Comparison of ENCODE assay signal across 26 cellular contexts in the genomic region with DNA sequence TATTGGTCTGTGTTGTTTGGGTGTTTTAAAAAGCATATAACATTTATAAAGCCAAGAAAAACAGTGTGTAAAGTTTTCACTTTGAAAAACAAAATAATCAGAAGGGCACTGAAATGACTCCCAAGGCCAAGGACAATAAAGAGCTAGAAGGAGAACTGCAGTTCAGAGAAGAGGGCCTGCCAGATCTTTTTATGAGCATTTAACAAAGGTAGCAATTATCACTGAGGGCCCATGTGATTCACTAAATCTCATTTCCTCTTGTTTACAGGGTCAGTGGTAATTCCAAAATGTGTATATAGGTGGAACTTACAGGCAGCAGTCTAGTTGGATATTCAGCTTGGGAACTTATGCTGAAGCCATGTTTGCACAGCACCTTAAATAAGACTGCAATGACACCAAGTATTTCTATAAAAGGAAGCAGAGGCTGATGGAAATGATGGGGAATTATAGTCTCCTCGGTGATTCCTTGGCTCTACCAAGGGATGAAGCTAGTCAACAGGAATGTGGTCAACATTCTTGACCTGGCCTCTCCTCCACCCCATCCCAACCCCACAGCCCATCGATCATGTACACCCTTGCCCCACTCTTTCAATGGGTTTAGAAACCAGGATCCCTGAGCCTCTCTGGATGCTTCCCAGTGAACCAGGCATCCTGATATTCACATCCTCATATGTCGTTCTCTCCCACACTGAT. TPM values are rescaled to one million over a fixed set of nuclear protein-coding genes. Genes with fewer than 3 reads are reported as not detected.
DNase-seq lines count a peak whose midpoint lies in the region; ATAC-seq and TF ChIP-seq lines count a peak whose summit lies in the region.
"Had no signal": no experiment of that assay in that cellular context is flagged by ENCODE, and none has a peak within 500 bp of the region (broad histone marks: within the 10 kb centered on the region; RNA-seq: fewer than 3 reads in every experiment).

No MANE protein-coding gene starts in this region.

- POLR2A ChIA-PET in PC-3 (lab: Charles Lee; ENCODE audit: unreplicated experiment): no interaction called here

- H3K9me3 ChIP-seq in PC-3 (ENCODE audit: low read length) (no peaks in the 10 kb centered on the region), sigmoid colon (no peaks in the 10 kb centered on the region), aorta (ENCODE audit: control insufficient read depth, low read length) (no peaks in the 10 kb centered on the region)
- H3K9me3 ChIP-seq: breast epithelium, spleen, vagina had no signal

- H4K20me1 ChIP-seq in PC-3 (ENCODE audit: low read length): no peaks in the 10 kb centered on the region

- H3K27me3 ChIP-seq in PC-3 (ENCODE audit: low read length) (no peaks in the 10 kb centered on the region), sigmoid colon (no peaks in the 10 kb centered on the region), aorta (ENCODE audit: control insufficient read depth in 1 of 2, insufficient read depth in 2 of 2, low read length in 1 of 2) (no peaks in the 10 kb centered on the region)
- H3K27me3 ChIP-seq: breast epithelium, spleen, vagina had no signal

- H3K27ac ChIP-seq in PC-3 (ENCODE audit: low read length) (no peak overlapping the region), sigmoid colon (no peak overlapping the region), aorta (ENCODE audit: low read depth in 1 of 2, low read length in 2 of 2) (peak overlapping the region in 1 of 2 donors; percentile 4)
- H3K27ac ChIP-seq: breast epithelium, spleen, vagina had no signal

- TF ChIP-seq CTCF in HFFc6 (IDR thresholded peaks at IDR 0.05) (no peak), PC-3 (conservative IDR thresholded peaks at IDR 0.05; ENCODE audit: low read depth, low read length) (no peak), sigmoid colon (IDR thresholded peaks at IDR 0.05) (no peak)

- peak; percentile 73 for ATAC-seq in PC-3
- ATAC-seq in aorta (ENCODE audit: low FRiP score): no peak
- ATAC-seq in HG02642 (IDR thresholded peaks at IDR 0.05; ENCODE audit: poor library complexity, unreplicated experiment): no peak
- ATAC-seq: activated CD4-positive, alpha-beta T cell treated with anti-CD3 and anti-CD28 coated beads for 36 hours; activated CD8-positive, alpha-beta T cell treated with anti-CD3 and anti-CD28 coated beads, Interleukin-2, amount 10 ng/mL, durations not matched to agents 7 days and 5 days; activated T-helper 17 cell treated with anti-CD3 and anti-CD28 coated beads, Interleukin-2, amount 50 U/mL, for 72 hours; right cardiac atrium had no signal

- H3K9me3 Mint-ChIP-seq in HFFc6: no peaks in the 10 kb centered on the region
- H3K9me3 Mint-ChIP-seq: activated naive CD4-positive, alpha-beta T cell treated with anti-CD3 and anti-CD28 coated beads, Interleukin-2, amount 10 ng/mL, durations not matched to agents 7 days and 5 days; activated T-helper 17 cell treated with anti-CD3 and anti-CD28 coated beads, Interleukin-2, amount 50 U/mL, for 72 hours; neural crest cell; stimulated activated naive CD8-positive, alpha-beta T cell treated with anti-CD3 and anti-CD28 coated beads, Interleukin-15, Interleukin-2, amounts not matched to agents 100 ng/mL and 50 ng/mL, for 24 hours had no signal

- H3K4me1 Mint-ChIP-seq in HFFc6 (ENCODE audit: low read depth): peaks cover 12% of the 10 kb centered on the region
- H3K4me1 Mint-ChIP-seq: activated CD4-positive, alpha-beta T cell treated with anti-CD3 and anti-CD28 coated beads for 36 hours; activated naive CD4-positive, alpha-beta T cell treated with anti-CD3 and anti-CD28 coated beads, Interleukin-2, amount 10 ng/mL, durations not matched to agents 7 days and 5 days; activated T-helper 17 cell treated with anti-CD3 and anti-CD28 coated beads, Interleukin-2, amount 50 U/mL, for 72 hours had no signal

- BruUV-seq in PC-3 (replicated peaks; lab: Mats Ljungman, UMichigan): no TSS peak

- CTCF ChIA-PET in PC-3 (lab: Charles Lee): no interaction called here

- no peaks in the 10 kb centered on the region for H3K36me3 ChIP-seq in PC-3 (ENCODE audit: low read depth, low read length)
- H3K36me3 ChIP-seq in sigmoid colon: no peaks in the 10 kb centered on the region
- H3K36me3 ChIP-seq in aorta (ENCODE audit: control insufficient read depth in 1 of 2, insufficient read depth in 2 of 2, low read length in 1 of 2): no peaks in the 10 kb centered on the region
- H3K36me3 ChIP-seq: breast epithelium, spleen, vagina had no signal

- H3K9ac ChIP-seq in PC-3 (ENCODE audit: low read length): no peak overlapping the region

- no peak overlapping the region for H3K4me3 Mint-ChIP-seq in HFFc6
- H3K4me3 Mint-ChIP-seq: activated CD4-positive, alpha-beta T cell treated with anti-CD3 and anti-CD28 coated beads for 36 hours; activated CD8-positive, alpha-beta T cell treated with anti-CD3 and anti-CD28 coated beads, Interleukin-2, amount 10 ng/mL, durations not matched to agents 7 days and 5 days; activated naive CD4-positive, alpha-beta T cell treated with anti-CD3 and anti-CD28 coated beads, Interleukin-2, amount 10 ng/mL, durations not matched to agents 7 days and 5 days; activated T-helper 17 cell treated with anti-CD3 and anti-CD28 coated beads, Interleukin-2, amount 50 U/mL, for 72 hours; neural crest cell; stimulated activated naive CD8-positive, alpha-beta T cell treated with anti-CD3 and anti-CD28 coated beads, Interleukin-15, Interleukin-2, amounts not matched to agents 100 ng/mL and 50 ng/mL, for 24 hours had no signal

- no peaks in the 10 kb centered on the region for H3K9me2 ChIP-seq in PC-3 (replicated peaks; ENCODE audit: low read length)

- intact Hi-C loops in PC-3 (cut with micrococcal nuclease) (loop anchor here (1.0 kb wide), 1 partner anchor 45 kb away; no protein-coding TSS in a partner anchor), sigmoid colon (cut with DNase I) (no loop called here), cardiac septum (cut with DNase I) (no loop called here), aorta (cut with DNase I) (loop anchor here in 1 of 2 donors (10.0 kb wide), 1 partner anchor 244 kb away; no protein-coding TSS in a partner anchor)

- H3K4me3 ChIP-seq in PC-3 (ENCODE audit: low read length): no peak overlapping the region
- H3K4me3 ChIP-seq in sigmoid colon: no peak overlapping the region
- no peak overlapping the region for H3K4me3 ChIP-seq in aorta (ENCODE audit: low read length in 2 of 2)
- H3K4me3 ChIP-seq: breast epithelium, spleen, vagina had no signal

- H3K4me1 ChIP-seq in PC-3 (ENCODE audit: insufficient read depth, low read length) (no peaks in the 10 kb centered on the region), sigmoid colon (no peaks in the 10 kb centered on the region), aorta (ENCODE audit: control insufficient read depth in 1 of 2, insufficient read depth in 2 of 2, low read length in 2 of 2) (peaks cover 0 to 2% of the 10 kb centered on the region in 2 donors)
- H3K4me1 ChIP-seq: breast epithelium, spleen, vagina had no signal

- no peaks in the 10 kb centered on the region for H3K79me2 ChIP-seq in PC-3 (ENCODE audit: low read length)

- H3K27me3 Mint-ChIP-seq in HFFc6 (ENCODE audit: insufficient read depth): peaks cover 18% of the 10 kb centered on the region
- H3K27me3 Mint-ChIP-seq: activated CD4-positive, alpha-beta T cell treated with anti-CD3 and anti-CD28 coated beads for 36 hours; activated naive CD4-positive, alpha-beta T cell treated with anti-CD3 and anti-CD28 coated beads, Interleukin-2, amount 10 ng/mL, durations not matched to agents 7 days and 5 days had no signal

- no peak overlapping the region for H3K4me2 ChIP-seq in PC-3 (ENCODE audit: low read length)

- WGBS in sigmoid colon, 2 donors: 63 to 77% methylated on average over 3 of the region's 3 CpGs
- 23% methylated on average over 3 of the region's 3 CpGs for WGBS in aorta, 2 donors

- TF ChIP-seq EP300 in sigmoid colon (IDR thresholded peaks at IDR 0.05): no peak

- no peaks in the 10 kb centered on the region for H3F3A ChIP-seq in PC-3 (ENCODE audit: low read length, unreplicated experiment)

- H3K36me3 Mint-ChIP-seq in HFFc6 (ENCODE audit: low read depth): no peaks in the 10 kb centered on the region
- H3K36me3 Mint-ChIP-seq: activated naive CD4-positive, alpha-beta T cell treated with anti-CD3 and anti-CD28 coated beads, Interleukin-2, amount 10 ng/mL, durations not matched to agents 7 days and 5 days had no signal

- H2AFZ ChIP-seq in PC-3 (ENCODE audit: low read length): no peak overlapping the region

- DNase-seq in AG08396 (ENCODE audit: low spot score) (peak; percentile 12), HFFc6 (peak; percentile 13), PC-3 (peak; percentile 27), kidney tubule cell (ENCODE audit: low spot score) (peak; percentile 57), sigmoid colon (no peak), cardiac septum (ENCODE audit: low spot score) (no peak), aorta (no peak)
- DNase-seq: activated CD4-positive, alpha-beta T cell treated with anti-CD3 and anti-CD28 coated beads for 36 hours; activated CD8-positive, alpha-beta T cell treated with anti-CD3 and anti-CD28 coated beads, Interleukin-2, amount 10 ng/mL, durations not matched to agents 7 days and 5 days; activated naive CD4-positive, alpha-beta T cell treated with anti-CD3 and anti-CD28 coated beads, Interleukin-2, amount 10 ng/mL, durations not matched to agents 7 days and 5 days; GDM1; hippocampal formation; mesenchymal stem cell; NCI-H1930; NCI-H2171 treated with DMSO at 0.1 percent for 48 hours; NCI-H526 treated with DMSO at 0.1 percent for 48 hours; posterior cingulate gyrus; right cardiac atrium; spleen; stimulated activated CD4-positive, alpha-beta T cell treated with anti-CD3 and anti-CD28 coated beads, Interleukin-2, amount 100 ng/mL, for 24 hours had no signal

- no peak for TF ChIP-seq POLR2A in sigmoid colon (IDR thresholded peaks at IDR 0.05)

- no peak overlapping the region for H3K27ac Mint-ChIP-seq in HFFc6
- H3K27ac Mint-ChIP-seq: activated CD4-positive, alpha-beta T cell treated with anti-CD3 and anti-CD28 coated beads for 36 hours; activated CD8-positive, alpha-beta T cell treated with anti-CD3 and anti-CD28 coated beads, Interleukin-2, amount 10 ng/mL, durations not matched to agents 7 days and 5 days; activated naive CD4-positive, alpha-beta T cell treated with anti-CD3 and anti-CD28 coated beads, Interleukin-2, amount 10 ng/mL, durations not matched to agents 7 days and 5 days; activated T-helper 17 cell treated with anti-CD3 and anti-CD28 coated beads, Interleukin-2, amount 50 U/mL, for 72 hours; stimulated activated naive CD8-positive, alpha-beta T cell treated with anti-CD3 and anti-CD28 coated beads, Interleukin-15, Interleukin-2, amounts not matched to agents 100 ng/mL and 50 ng/mL, for 24 hours had no signal

RNA-seq across cellular contexts. Expression of gene THUMPD3, which starts 54.4 kb away (rescaled TPM):
- 10 to 100 TPM; 46.3 to 59.2 (median 51.9) TPM for total RNA-seq in HFFc6 (2021; fragmentation: NEBNext Ultra II Directional; extraction: Animal tissue kit (Norgen Biotek cat#: 25700))
- total RNA-seq in PC-3 (2014; rRNA removed): 45.3 and 65.5 TPM in 2 replicates
- 10 to 100 TPM; 20.5 to 38.5 (median 36.0) TPM for total RNA-seq in sigmoid colon
- polyA plus RNA-seq in sigmoid colon: 10 to 100 TPM; 15.6 to 30.9 (median 17.3) TPM
- 53.5 TPM for total RNA-seq in cardiac septum
- 10 to 100 TPM; 23.8 to 26.2 TPM for total RNA-seq in aorta
- polyA plus RNA-seq in aorta: 10 to 100 TPM; 16.9 to 22.5 TPM

RNA-seq across cellular contexts. Expression of gene SRGAP3, which starts 59.0 kb away (rescaled TPM):
- under 1 TPM; 0.23 to 0.92 (median 0.77) TPM for total RNA-seq in HFFc6 (2021; fragmentation: NEBNext Ultra II Directional; extraction: Animal tissue kit (Norgen Biotek cat#: 25700))
- total RNA-seq in PC-3 (2014; rRNA removed) (7.5 and 9.6 TPM in 2 replicates), sigmoid colon (1 to 10 TPM; 5.8 to 7.7 (median 6.6) TPM), cardiac septum (10.1 TPM), aorta (10 to 100 TPM in 1 of 2 donors, 1 to 10 TPM in 1; 2.0 to 11.7 TPM)
- polyA plus RNA-seq in sigmoid colon (1 to 10 TPM in 2 of 3 donors, under 1 TPM in 1; 0.69 to 2.6 (median 1.2) TPM), aorta (under 1 TPM; 0.26 to 0.63 TPM)

Comparison
In these comparisons a context has a peak if more than half of its experiments do, and no peak if none do; other contexts are left out.
1. DNase-seq: peak in AG08396 (single experiment), HFFc6 (single experiment), PC-3 (single experiment) and kidney tubule cell (single experiment); none in sigmoid colon (single experiment), cardiac septum (single experiment) and aorta (0 of 2).